Comparison of ENCODE assay signal across 1 cellular context in genomic region chr19:10593820-10594637, GRCh38.
TF ChIP-seq lines count a peak whose summit lies in the region.

No MANE protein-coding gene starts in this region.

TF ChIP-seq in HepG2, 621 proteins besides CTCF, POLR2A, EP300 and RAD21:
- TF ChIP-seq SIN3B (IDR thresholded peaks at IDR 0.05; ENCODE audit: low read length) = no peak
- TF ChIP-seq ZNF615 (CRISPR knock-in tag; IDR thresholded peaks at IDR 0.05; ENCODE audit: borderline replicate concordance) = no peak
- no peak for TF ChIP-seq TFE3 (CRISPR knock-in tag; IDR thresholded peaks at IDR 0.05)
- no peak for TF ChIP-seq ZNF24 (IDR thresholded peaks at IDR 0.05)
- TF ChIP-seq CAMTA2 (CRISPR knock-in tag; IDR thresholded peaks at IDR 0.05; ENCODE audit: borderline replicate concordance) = no peak
- no peak for TF ChIP-seq ZC3H13 (CRISPR knock-in tag; IDR thresholded peaks at IDR 0.05)
- no peak for TF ChIP-seq RXRA (CRISPR knock-in tag; IDR thresholded peaks at IDR 0.05)
- no peak for TF ChIP-seq SALL1 (CRISPR knock-in tag; IDR thresholded peaks at IDR 0.05)
- TF ChIP-seq ZNF788 (CRISPR knock-in tag; IDR thresholded peaks at IDR 0.05; ENCODE audit: borderline replicate concordance) = no peak
- no peak for TF ChIP-seq ZBTB37 (CRISPR knock-in tag; IDR thresholded peaks at IDR 0.05)
- no peak for TF ChIP-seq IKZF4 (CRISPR knock-in tag; IDR thresholded peaks at IDR 0.05; ENCODE audit: borderline replicate concordance, low read depth, not compliant biosample characterization)
- no peak for TF ChIP-seq ZNF30 (CRISPR knock-in tag; IDR thresholded peaks at IDR 0.05)
- TF ChIP-seq KLF6 (CRISPR knock-in tag; IDR thresholded peaks at IDR 0.05) = no peak
